16 cellular contexts compared by ENCODE assay signal in genomic region chr2:6975988-6976387, GRCh38. TPM values are rescaled to one million over a fixed set of nuclear protein-coding genes. Genes with fewer than 3 reads are reported as not detected.
DNase-seq lines count a peak whose midpoint lies in the region; ATAC-seq and TF ChIP-seq lines count a peak whose summit lies in the region.
"Had no signal": no experiment of that assay in that cellular context is flagged by ENCODE, and none has a peak within 500 bp of the region (broad histone marks: within the 10 kb centered on the region; RNA-seq: fewer than 3 reads in every experiment).

No MANE protein-coding gene starts in this region.

- no peak for TF ChIP-seq CTCF in osteoblast (IDR thresholded peaks at IDR 0.05; ENCODE audit: extremely low read depth, low read depth, low read length)

- no peak for TF ChIP-seq RAD21 in Ishikawa (IDR thresholded peaks at IDR 0.05; ENCODE audit: low read depth)

- ATAC-seq in GM21526 (IDR thresholded peaks at IDR 0.05; ENCODE audit: low FRiP score, unreplicated experiment) (no peak), HG03342 (IDR thresholded peaks at IDR 0.05; ENCODE audit: unreplicated experiment) (no peak), GM19452 (IDR thresholded peaks at IDR 0.05; ENCODE audit: unreplicated experiment) (no peak)
- ATAC-seq: natural killer cell treated with Interleukin-12 subunit alpha and Interleukin-12 subunit beta and Interleukin-15 and Interleukin-18, amount 100 ng/mL, for 72 hours; T-cell; WTC11 had no signal

- no peaks in the 10 kb centered on the region for H3K27me3 ChIP-seq in osteoblast (ENCODE audit: insufficient read depth, low read length)
- H3K27me3 ChIP-seq: BLaER1 had no signal

- no peak overlapping the region for H2AFZ ChIP-seq in osteoblast (ENCODE audit: low read length)

- TF ChIP-seq EP300 in Ishikawa (IDR thresholded peaks at IDR 0.05; ENCODE audit: borderline replicate concordance): no peak

- H3K4me3 ChIP-seq in osteoblast (ENCODE audit: insufficient read depth, low read length): no peak overlapping the region
- H3K4me3 ChIP-seq: BLaER1 had no signal

- DNase-seq in SK-MEL-5 (ENCODE audit: low read depth, low spot score): peak; percentile 68
- DNase-seq in dermis microvascular lymphatic vessel endothelial cell (ENCODE audit: low read depth in 2 of 2): peak; percentile 34 to 82
- DNase-seq in mucosa of gallbladder (ENCODE audit: low spot score): peak; percentile 22
- DNase-seq in osteoblast (ENCODE audit: insufficient read length, low spot score, missing footprints): no peak
- DNase-seq: DMS153; effector CD8-positive, alpha-beta T cell; Kasumi-1; NCI-H524; T-cell had no signal

- in situ Hi-C loops in SK-MEL-5 (cut with HindIII; ENCODE audit: low pct_unique_long_range_greater_than_20kb, low sequenced_read_pairs): no loop called here

- H3K9me3 ChIP-seq in osteoblast (ENCODE audit: low read depth, low read length): no peaks in the 10 kb centered on the region

- no peak overlapping the region for H3K4me2 ChIP-seq in osteoblast (ENCODE audit: insufficient read depth, low read length)
- H3K4me2 ChIP-seq: BLaER1 had no signal

- H3K79me2 ChIP-seq in osteoblast (ENCODE audit: insufficient read depth, low read length): no peaks in the 10 kb centered on the region

- H3K36me3 ChIP-seq in osteoblast (ENCODE audit: insufficient read depth, low read length): no peaks in the 10 kb centered on the region

- H3K27ac ChIP-seq in osteoblast (ENCODE audit: low read depth, low read length): no peak overlapping the region
- H3K27ac ChIP-seq: BLaER1 had no signal

- no peaks in the 10 kb centered on the region for H4K20me1 ChIP-seq in osteoblast (ENCODE audit: insufficient read depth, low read length)
- H4K20me1 ChIP-seq: BLaER1 had no signal

- no peaks in the 10 kb centered on the region for H3K4me1 ChIP-seq in osteoblast (ENCODE audit: insufficient read depth, low read length)

TF ChIP-seq in Ishikawa, 13 proteins besides CTCF, POLR2A, EP300 and RAD21:
- TF ChIP-seq REST (IDR thresholded peaks at IDR 0.05; ENCODE audit: low read depth) (no peak), NFIC (IDR thresholded peaks at IDR 0.05) (peak; percentile 78), CEBPB (IDR thresholded peaks at IDR 0.05) (peak; percentile 80), TAF1 (IDR thresholded peaks at IDR 0.05; ENCODE audit: low read depth) (no peak), FOXM1 (IDR thresholded peaks at IDR 0.05; ENCODE audit: borderline replicate concordance, low read depth) (no peak)
- TF ChIP-seq, protein P1, sequence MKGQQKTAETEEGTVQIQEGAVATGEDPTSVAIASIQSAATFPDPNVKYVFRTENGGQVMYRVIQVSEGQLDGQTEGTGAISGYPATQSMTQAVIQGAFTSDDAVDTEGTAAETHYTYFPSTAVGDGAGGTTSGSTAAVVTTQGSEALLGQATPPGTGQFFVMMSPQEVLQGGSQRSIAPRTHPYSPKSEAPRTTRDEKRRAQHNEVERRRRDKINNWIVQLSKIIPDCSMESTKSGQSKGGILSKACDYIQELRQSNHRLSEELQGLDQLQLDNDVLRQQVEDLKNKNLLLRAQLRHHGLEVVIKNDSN (IDR thresholded peaks at IDR 0.05): no peak

RNA-seq across cellular contexts. Expression of gene RNF144A, which starts 58.8 kb away (rescaled TPM):
- total RNA-seq in SK-MEL-5 (2014; rRNA removed; shearing (Covaris generic)): 83.1 and 85.8 TPM in 2 replicates
- 97.0 and 97.6 TPM in 2 replicates for polyA plus RNA-seq in SK-MEL-5 (2015; cell fraction: cytosol; rRNA removed)
- polyA plus RNA-seq in SK-MEL-5 (2015; cell fraction: nucleus; rRNA removed): 63.4 and 78.2 TPM in 2 replicates
- total RNA-seq in dermis microvascular lymphatic vessel endothelial cell (10.5 and 12.3 TPM in 2 replicates), mucosa of gallbladder (15.4 TPM), osteoblast (15.9 and 18.0 TPM in 2 replicates)
